In the genomic region with DNA sequence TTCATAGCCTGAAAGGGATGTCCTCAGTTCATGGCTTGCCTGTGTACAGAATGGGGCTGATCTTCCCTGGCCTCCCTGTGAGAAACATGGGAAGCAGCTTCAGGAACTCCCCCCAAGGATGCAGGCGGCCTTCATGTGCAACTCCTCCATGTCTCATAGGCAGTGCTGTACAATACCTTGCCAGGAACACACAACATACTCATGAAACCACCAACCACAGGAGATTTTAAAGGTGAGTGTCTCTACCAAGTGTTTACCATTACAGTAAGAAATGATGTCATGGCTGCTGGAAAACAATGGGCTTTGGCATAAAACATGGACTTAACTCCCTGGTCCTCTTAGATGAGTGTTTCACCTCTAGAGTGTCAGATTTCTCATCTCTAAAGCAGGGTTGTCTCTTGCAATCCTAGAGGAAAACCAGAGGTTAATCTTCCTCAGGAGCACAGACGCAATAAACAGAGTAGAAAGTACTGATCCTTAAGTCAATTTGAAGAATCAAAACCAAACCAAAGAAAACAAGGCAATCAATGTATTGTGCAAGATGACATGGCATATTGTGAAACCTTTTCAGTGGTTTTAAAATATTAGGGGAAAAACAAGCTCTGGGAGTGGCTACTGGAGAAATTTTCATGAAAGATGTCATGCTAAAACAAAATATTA, we compare ENCODE assay signal across 8 cellular contexts.
DNase-seq lines count a peak whose midpoint lies in the region; TF ChIP-seq lines count a peak whose summit lies in the region.
"Not testable (repeated sequence)": the region's sequence is repeated elsewhere in the genome, so short reads cannot be mapped to it uniquely, and the experiment has no call there.

No MANE protein-coding gene starts in this region.

- H3K27ac Mint-ChIP-seq in activated CD4-positive, alpha-beta T cell treated with anti-CD3 and anti-CD28 coated beads, Interleukin-2, amount 10 ng/mL, durations not matched to agents 24 days and 14 days = not testable (repeated sequence)

- H3K4me1 Mint-ChIP-seq in activated CD4-positive, alpha-beta T cell treated with anti-CD3 and anti-CD28 coated beads, Interleukin-2, amount 10 ng/mL, durations not matched to agents 24 days and 14 days = not testable (repeated sequence)

- H3K36me3 Mint-ChIP-seq in activated CD4-positive, alpha-beta T cell treated with anti-CD3 and anti-CD28 coated beads, Interleukin-2, amount 10 ng/mL, durations not matched to agents 24 days and 14 days (ENCODE audit: low read depth) = not testable (repeated sequence)

- H3K4me3 ChIP-seq in NB4 (ENCODE audit: low read depth, low read length); fibroblast of villous mesenchyme (ENCODE audit: low read depth, low read length): not testable (repeated sequence)

- not testable (repeated sequence) for TF ChIP-seq CTCF in NB4 (IDR thresholded peaks at IDR 0.05; ENCODE audit: low read depth, low read length); fibroblast of villous mesenchyme (IDR thresholded peaks at IDR 0.05; ENCODE audit: insufficient read depth, low read depth, low read length)

- not testable (repeated sequence) for H3K27me3 Mint-ChIP-seq in activated CD4-positive, alpha-beta T cell treated with anti-CD3 and anti-CD28 coated beads, Interleukin-2, amount 10 ng/mL, durations not matched to agents 24 days and 14 days

- not testable (repeated sequence) for H3K9me3 Mint-ChIP-seq in activated CD4-positive, alpha-beta T cell treated with anti-CD3 and anti-CD28 coated beads, Interleukin-2, amount 10 ng/mL, durations not matched to agents 24 days and 14 days

- intact Hi-C loops in activated CD4-positive, alpha-beta T cell treated with anti-CD3 and anti-CD28 coated beads, Interleukin-2, amount 10 ng/mL, durations not matched to agents 24 days and 14 days (cut with micrococcal nuclease) = not testable (repeated sequence)

- DNase-seq in CD1c-positive myeloid dendritic cell (ENCODE audit: extremely low spot score) (peak; percentile 22), HS-5 (ENCODE audit: low read depth) (peak; percentile 2), NB4 (ENCODE audit: low read depth) (peak; percentile 14), NCI-H510A treated with DMSO at 0.1 percent for 48 hours (lab: John Stamatoyannopoulos, UW) (peak; percentile 34), dedifferentiated amniotic fluid mesenchymal stem cell (ENCODE audit: extremely low spot score) (peak; percentile 20), fibroblast of villous mesenchyme (ENCODE audit: low read depth) (peak; percentile 20), renal cortical epithelial cell (ENCODE audit: low read depth) (peak; percentile 70)
- DNase-seq in activated CD4-positive, alpha-beta T cell treated with anti-CD3 and anti-CD28 coated beads, Interleukin-2, amount 10 ng/mL, durations not matched to agents 24 days and 14 days = peak; percentile 32

- not testable (repeated sequence) for TF ChIP-seq POLR2A in NB4 (IDR thresholded peaks at IDR 0.05; ENCODE audit: extremely low read depth, insufficient read length)

- H3K4me3 Mint-ChIP-seq in activated CD4-positive, alpha-beta T cell treated with anti-CD3 and anti-CD28 coated beads, Interleukin-2, amount 10 ng/mL, durations not matched to agents 24 days and 14 days = not testable (repeated sequence)

Comparison
In these comparisons a context has a peak if more than half of its experiments do, and no peak if none do; other contexts are left out.
1. DNase-seq: peak in every context shown above with its lines; median percentile 70 in renal cortical epithelial cell; 34 in NCI-H510A treated with DMSO at 0.1 percent for 48 hours; 32 in activated CD4-positive, alpha-beta T cell treated with anti-CD3 and anti-CD28 coated beads, Interleukin-2, amount 10 ng/mL, durations not matched to agents 24 days and 14 days; 22 in CD1c-positive myeloid dendritic cell; 20 in dedifferentiated amniotic fluid mesenchymal stem cell; 20 in fibroblast of villous mesenchyme; 14 in NB4; 2 in HS-5.